1 cellular context compared by ENCODE assay signal in genomic region chr20:62363920-62364851, GRCh38.
TF ChIP-seq lines count a peak whose summit lies in the region.

No MANE protein-coding gene starts in this region.

TF ChIP-seq in HepG2, 621 proteins besides CTCF, POLR2A, EP300 and RAD21 (continues in another document):
- TF ChIP-seq U2AF2 (IDR thresholded peaks at IDR 0.05; ENCODE audit: low read depth, low read length) (no peak), PAX8 (CRISPR knock-in tag; IDR thresholded peaks at IDR 0.05; ENCODE audit: borderline replicate concordance) (no peak), GZF1 (CRISPR knock-in tag; IDR thresholded peaks at IDR 0.05) (no peak), LBX2 (CRISPR knock-in tag; IDR thresholded peaks at IDR 0.05; ENCODE audit: borderline replicate concordance) (no peak), ZNF619 (CRISPR knock-in tag; IDR thresholded peaks at IDR 0.05) (no peak), ZNF205 (CRISPR knock-in tag; IDR thresholded peaks at IDR 0.05) (no peak), ATAD3A (CRISPR knock-in tag; IDR thresholded peaks at IDR 0.05) (no peak), TP53 (CRISPR knock-in tag; conservative IDR thresholded peaks at IDR 0.05) (no peak), THAP11 (CRISPR knock-in tag; IDR thresholded peaks at IDR 0.05) (no peak), ZNF644 (CRISPR knock-in tag; IDR thresholded peaks at IDR 0.05; ENCODE audit: low read depth) (no peak), TERF1 (CRISPR knock-in tag; IDR thresholded peaks at IDR 0.05) (peak; percentile 86; the same call in 1 of the 2 replicates), ZNF782 (CRISPR knock-in tag; IDR thresholded peaks at IDR 0.05; ENCODE audit: borderline replicate concordance) (no peak), ZNF788 (CRISPR knock-in tag; IDR thresholded peaks at IDR 0.05; ENCODE audit: borderline replicate concordance) (peak; percentile 21; the same call in 1 of the 2 replicates), ZNF768 (CRISPR knock-in tag; IDR thresholded peaks at IDR 0.05) (peak; percentile 4; the same call in 1 of the 2 replicates), ARNT2 (CRISPR knock-in tag; IDR thresholded peaks at IDR 0.05; ENCODE audit: low read depth) (no peak), ZNF780A (CRISPR knock-in tag; IDR thresholded peaks at IDR 0.05) (no peak), ZNF839 (CRISPR knock-in tag; IDR thresholded peaks at IDR 0.05; ENCODE audit: borderline replicate concordance) (no peak), MATR3 (CRISPR knock-in tag; IDR thresholded peaks at IDR 0.05) (no peak), PCBP1 (IDR thresholded peaks at IDR 0.05; ENCODE audit: borderline replicate concordance, low read depth, low read length) (0 out of 2 replicates have a peak, but pooled peaks have one; percentile 19), NFE2L2 (IDR thresholded peaks at IDR 0.05; ENCODE audit: low read length) (no peak), FOXA3 (CRISPR knock-in tag; IDR thresholded peaks at IDR 0.05) (no peak), ZSCAN21 (CRISPR knock-in tag; IDR thresholded peaks at IDR 0.05; ENCODE audit: borderline replicate concordance) (peak; percentile 28; the same call in 1 of the 2 replicates), DZIP1 (CRISPR knock-in tag; IDR thresholded peaks at IDR 0.05) (peak; percentile 65; the same call in 1 of the 2 replicates), ZNF232 (CRISPR knock-in tag; IDR thresholded peaks at IDR 0.05; ENCODE audit: borderline replicate concordance) (no peak), HDAC2 (CRISPR knock-in tag; IDR thresholded peaks at IDR 0.05) (no peak), CC2D1A (CRISPR knock-in tag; IDR thresholded peaks at IDR 0.05) (no peak), PITX1 (CRISPR knock-in tag; IDR thresholded peaks at IDR 0.05) (peak; percentile 11; the same call in 1 of the 2 replicates), EHMT2 (IDR thresholded peaks at IDR 0.05; ENCODE audit: borderline replicate concordance, low read depth, low read length) (no peak), ESRRA (CRISPR knock-in tag; IDR thresholded peaks at IDR 0.05; ENCODE audit: low read depth) (no peak), MAZ (IDR thresholded peaks at IDR 0.05; ENCODE audit: borderline replicate concordance, low read depth, low read length) (no peak), MAZ (CRISPR knock-in tag; IDR thresholded peaks at IDR 0.05; ENCODE audit: low read depth) (peak; percentile 41; the same call in 1 of the 2 replicates), TBX3 (IDR thresholded peaks at IDR 0.05; ENCODE audit: borderline replicate concordance) (no peak), ZNF274 (CRISPR knock-in tag; IDR thresholded peaks at IDR 0.05) (0 out of 2 replicates have a peak, but pooled peaks have one; percentile 49), TEAD2 (CRISPR knock-in tag; IDR thresholded peaks at IDR 0.05) (no peak), KDM5B (CRISPR knock-in tag; IDR thresholded peaks at IDR 0.05; ENCODE audit: borderline replicate concordance) (no peak), KLF15 (CRISPR knock-in tag; IDR thresholded peaks at IDR 0.05; ENCODE audit: borderline replicate concordance) (no peak), ZNF350 (CRISPR knock-in tag; IDR thresholded peaks at IDR 0.05; ENCODE audit: borderline replicate concordance, low read depth) (no peak), ZBTB7A (CRISPR knock-in tag; IDR thresholded peaks at IDR 0.05) (0 out of 2 replicates have a peak, but pooled peaks have one; percentile 56), ZNF891 (CRISPR knock-in tag; IDR thresholded peaks at IDR 0.05) (0 out of 2 replicates have a peak, but pooled peaks have one; percentile 24), ZXDC (CRISPR knock-in tag; IDR thresholded peaks at IDR 0.05) (no peak), XRCC5 (optimal IDR thresholded peaks at IDR 0.05; ENCODE audit: low read length) (no peak)
- TF ChIP-seq, protein P1, sequence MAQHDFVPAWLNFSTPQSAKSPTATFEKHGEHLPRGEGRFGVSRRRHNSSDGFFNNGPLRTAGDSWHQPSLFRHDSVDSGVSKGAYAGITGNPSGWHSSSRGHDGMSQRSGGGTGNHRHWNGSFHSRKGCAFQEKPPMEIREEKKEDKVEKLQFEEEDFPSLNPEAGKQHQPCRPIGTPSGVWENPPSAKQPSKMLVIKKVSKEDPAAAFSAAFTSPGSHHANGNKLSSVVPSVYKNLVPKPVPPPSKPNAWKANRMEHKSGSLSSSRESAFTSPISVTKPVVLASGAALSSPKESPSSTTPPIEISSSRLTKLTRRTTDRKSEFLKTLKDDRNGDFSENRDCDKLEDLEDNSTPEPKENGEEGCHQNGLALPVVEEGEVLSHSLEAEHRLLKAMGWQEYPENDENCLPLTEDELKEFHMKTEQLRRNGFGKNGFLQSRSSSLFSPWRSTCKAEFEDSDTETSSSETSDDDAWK (CRISPR knock-in tag; IDR thresholded peaks at IDR 0.05) = no peak
- TF ChIP-seq, protein P2, sequence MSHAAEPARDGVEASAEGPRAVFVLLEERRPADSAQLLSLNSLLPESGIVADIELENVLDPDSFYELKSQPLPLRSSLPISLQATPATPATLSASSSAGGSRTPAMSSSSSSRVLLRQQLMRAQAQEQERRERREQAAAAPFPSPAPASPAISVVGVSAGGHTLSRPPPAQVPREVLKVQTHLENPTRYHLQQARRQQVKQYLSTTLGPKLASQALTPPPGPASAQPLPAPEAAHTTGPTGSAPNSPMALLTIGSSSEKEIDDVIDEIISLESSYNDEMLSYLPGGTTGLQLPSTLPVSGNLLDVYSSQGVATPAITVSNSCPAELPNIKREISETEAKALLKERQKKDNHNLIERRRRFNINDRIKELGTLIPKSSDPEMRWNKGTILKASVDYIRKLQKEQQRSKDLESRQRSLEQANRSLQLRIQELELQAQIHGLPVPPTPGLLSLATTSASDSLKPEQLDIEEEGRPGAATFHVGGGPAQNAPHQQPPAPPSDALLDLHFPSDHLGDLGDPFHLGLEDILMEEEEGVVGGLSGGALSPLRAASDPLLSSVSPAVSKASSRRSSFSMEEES (CRISPR knock-in tag; IDR thresholded peaks at IDR 0.05) = no peak
- TF ChIP-seq, protein P3, sequence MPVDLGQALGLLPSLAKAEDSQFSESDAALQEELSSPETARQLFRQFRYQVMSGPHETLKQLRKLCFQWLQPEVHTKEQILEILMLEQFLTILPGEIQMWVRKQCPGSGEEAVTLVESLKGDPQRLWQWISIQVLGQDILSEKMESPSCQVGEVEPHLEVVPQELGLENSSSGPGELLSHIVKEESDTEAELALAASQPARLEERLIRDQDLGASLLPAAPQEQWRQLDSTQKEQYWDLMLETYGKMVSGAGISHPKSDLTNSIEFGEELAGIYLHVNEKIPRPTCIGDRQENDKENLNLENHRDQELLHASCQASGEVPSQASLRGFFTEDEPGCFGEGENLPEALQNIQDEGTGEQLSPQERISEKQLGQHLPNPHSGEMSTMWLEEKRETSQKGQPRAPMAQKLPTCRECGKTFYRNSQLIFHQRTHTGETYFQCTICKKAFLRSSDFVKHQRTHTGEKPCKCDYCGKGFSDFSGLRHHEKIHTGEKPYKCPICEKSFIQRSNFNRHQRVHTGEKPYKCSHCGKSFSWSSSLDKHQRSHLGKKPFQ (CRISPR knock-in tag; IDR thresholded peaks at IDR 0.05; ENCODE audit: insufficient replicate concordance) = no peak
- TF ChIP-seq, protein P4, sequence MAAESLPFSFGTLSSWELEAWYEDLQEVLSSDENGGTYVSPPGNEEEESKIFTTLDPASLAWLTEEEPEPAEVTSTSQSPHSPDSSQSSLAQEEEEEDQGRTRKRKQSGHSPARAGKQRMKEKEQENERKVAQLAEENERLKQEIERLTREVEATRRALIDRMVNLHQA (CRISPR knock-in tag; IDR thresholded peaks at IDR 0.05) = no peak
- TF ChIP-seq, protein P5, sequence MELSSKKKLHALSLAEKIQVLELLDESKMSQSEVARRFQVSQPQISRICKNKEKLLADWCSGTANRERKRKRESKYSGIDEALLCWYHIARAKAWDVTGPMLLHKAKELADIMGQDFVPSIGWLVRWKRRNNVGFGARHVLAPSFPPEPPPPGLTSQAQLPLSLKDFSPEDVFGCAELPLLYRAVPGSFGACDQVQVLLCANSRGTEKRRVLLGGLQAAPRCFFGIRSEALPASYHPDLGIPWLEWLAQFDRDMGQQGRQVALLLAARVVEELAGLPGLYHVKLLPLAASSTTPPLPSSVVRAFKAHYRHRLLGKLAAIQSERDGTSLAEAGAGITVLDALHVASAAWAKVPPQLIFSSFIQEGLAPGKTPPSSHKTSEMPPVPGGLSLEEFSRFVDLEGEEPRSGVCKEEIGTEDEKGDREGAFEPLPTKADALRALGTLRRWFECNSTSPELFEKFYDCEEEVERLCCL (CRISPR knock-in tag; IDR thresholded peaks at IDR 0.05; ENCODE audit: borderline replicate concordance) = no peak
- TF ChIP-seq, protein P6, sequence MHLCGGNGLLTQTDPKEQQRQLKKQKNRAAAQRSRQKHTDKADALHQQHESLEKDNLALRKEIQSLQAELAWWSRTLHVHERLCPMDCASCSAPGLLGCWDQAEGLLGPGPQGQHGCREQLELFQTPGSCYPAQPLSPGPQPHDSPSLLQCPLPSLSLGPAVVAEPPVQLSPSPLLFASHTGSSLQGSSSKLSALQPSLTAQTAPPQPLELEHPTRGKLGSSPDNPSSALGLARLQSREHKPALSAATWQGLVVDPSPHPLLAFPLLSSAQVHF (CRISPR knock-in tag; IDR thresholded peaks at IDR 0.05) = no peak
- TF ChIP-seq, protein P7, sequence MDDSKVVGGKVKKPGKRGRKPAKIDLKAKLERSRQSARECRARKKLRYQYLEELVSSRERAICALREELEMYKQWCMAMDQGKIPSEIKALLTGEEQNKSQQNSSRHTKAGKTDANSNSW (CRISPR knock-in tag; IDR thresholded peaks at IDR 0.05; ENCODE audit: borderline replicate concordance) = no peak
- TF ChIP-seq, protein P8, sequence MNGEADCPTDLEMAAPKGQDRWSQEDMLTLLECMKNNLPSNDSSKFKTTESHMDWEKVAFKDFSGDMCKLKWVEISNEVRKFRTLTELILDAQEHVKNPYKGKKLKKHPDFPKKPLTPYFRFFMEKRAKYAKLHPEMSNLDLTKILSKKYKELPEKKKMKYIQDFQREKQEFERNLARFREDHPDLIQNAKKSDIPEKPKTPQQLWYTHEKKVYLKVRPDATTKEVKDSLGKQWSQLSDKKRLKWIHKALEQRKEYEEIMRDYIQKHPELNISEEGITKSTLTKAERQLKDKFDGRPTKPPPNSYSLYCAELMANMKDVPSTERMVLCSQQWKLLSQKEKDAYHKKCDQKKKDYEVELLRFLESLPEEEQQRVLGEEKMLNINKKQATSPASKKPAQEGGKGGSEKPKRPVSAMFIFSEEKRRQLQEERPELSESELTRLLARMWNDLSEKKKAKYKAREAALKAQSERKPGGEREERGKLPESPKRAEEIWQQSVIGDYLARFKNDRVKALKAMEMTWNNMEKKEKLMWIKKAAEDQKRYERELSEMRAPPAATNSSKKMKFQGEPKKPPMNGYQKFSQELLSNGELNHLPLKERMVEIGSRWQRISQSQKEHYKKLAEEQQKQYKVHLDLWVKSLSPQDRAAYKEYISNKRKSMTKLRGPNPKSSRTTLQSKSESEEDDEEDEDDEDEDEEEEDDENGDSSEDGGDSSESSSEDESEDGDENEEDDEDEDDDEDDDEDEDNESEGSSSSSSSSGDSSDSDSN (CRISPR knock-in tag; IDR thresholded peaks at IDR 0.05) = no peak
- TF ChIP-seq, protein P9, sequence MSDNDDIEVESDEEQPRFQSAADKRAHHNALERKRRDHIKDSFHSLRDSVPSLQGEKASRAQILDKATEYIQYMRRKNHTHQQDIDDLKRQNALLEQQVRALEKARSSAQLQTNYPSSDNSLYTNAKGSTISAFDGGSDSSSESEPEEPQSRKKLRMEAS (IDR thresholded peaks at IDR 0.05) = no peak
